In genomic region chr3:3847994-3848970, GRCh38 we compare ENCODE assay signal across 1 cellular context.
TF ChIP-seq lines count a peak whose summit lies in the region.

No MANE protein-coding gene starts in this region.

TF ChIP-seq in HepG2, 621 proteins besides CTCF, POLR2A, EP300 and RAD21 (continued from another document):
- no peak for TF ChIP-seq KIAA2018 (CRISPR knock-in tag; IDR thresholded peaks at IDR 0.05; ENCODE audit: borderline replicate concordance)
